In the genomic region with DNA sequence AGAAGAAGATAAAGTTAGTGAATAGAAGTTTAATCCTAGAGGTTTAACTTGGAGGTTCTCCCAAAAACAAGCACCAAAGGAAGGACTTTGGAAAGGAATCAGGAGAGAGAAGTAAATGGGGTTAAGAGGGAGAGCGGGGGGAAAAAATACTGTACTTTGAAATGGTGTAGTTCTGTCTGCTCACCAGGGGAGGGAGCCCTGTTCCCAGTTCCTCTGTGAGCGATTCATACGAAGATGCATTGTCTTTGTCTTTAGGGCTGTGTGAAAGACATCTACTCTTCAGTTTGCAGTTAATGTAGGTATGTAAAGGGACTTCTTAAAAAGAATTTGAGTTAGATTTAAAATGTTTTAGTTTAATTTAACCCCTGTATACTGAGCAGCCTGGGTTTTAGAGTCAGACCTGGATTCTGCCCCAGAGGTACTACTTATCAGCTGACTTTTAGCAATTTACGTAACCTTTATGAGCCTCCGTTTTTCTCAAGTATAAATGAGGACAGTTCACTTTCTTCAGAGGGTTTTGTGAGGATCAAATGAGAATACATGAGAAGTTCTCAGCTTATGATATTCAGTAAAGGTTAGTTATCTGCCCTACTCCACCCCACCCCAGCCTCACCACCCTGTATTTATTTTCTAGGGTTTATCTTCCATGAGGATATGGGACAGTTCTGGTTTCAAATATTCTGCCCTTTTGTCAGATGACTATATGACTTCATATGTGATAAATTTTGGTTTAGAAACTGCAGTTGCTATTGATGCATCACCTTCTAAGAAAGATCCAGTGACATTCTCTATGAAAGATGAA, we compare ENCODE assay signal across 8 cellular contexts.
DNase-seq lines count a peak whose midpoint lies in the region; ATAC-seq, FAIRE-seq and TF ChIP-seq lines count a peak whose summit lies in the region.

No MANE protein-coding gene starts in this region.

- peak; percentile 33 to 66 (median 49) for DNase-seq in CD4-positive, alpha-beta T cell
- DNase-seq in KG1 (lab: John Stamatoyannopoulos, UW) (peak; percentile 39), Panc1 (ENCODE audit: low read depth, low spot score) (peak; percentile 52), fibroblast of pulmonary artery (ENCODE audit: low read depth) (peak; percentile 81), omental fat pad (ENCODE audit: low spot score) (no peak), urothelium cell line (ENCODE audit: low spot score) (peak; percentile 57)
- peak; percentile 58 to 71 for DNase-seq in activated T-cell treated with anti-CD3 and anti-CD28 coated beads, Interleukin-2, amount 50 U/mL, for 72 hours

- H3K27ac Mint-ChIP-seq in CD4-positive, alpha-beta T cell: peak overlapping the region; percentile 34
- no peak overlapping the region for H3K27ac Mint-ChIP-seq in activated T-cell treated with anti-CD3 and anti-CD28 coated beads, Interleukin-2, amount 50 U/mL, for 72 hours

- peaks cover 23% of the 10 kb centered on the region for H3K4me1 Mint-ChIP-seq in CD4-positive, alpha-beta T cell (ENCODE audit: low read depth)
- H3K4me1 Mint-ChIP-seq in activated T-cell treated with anti-CD3 and anti-CD28 coated beads, Interleukin-2, amount 50 U/mL, for 72 hours (ENCODE audit: low read depth): peaks cover 23% of the 10 kb centered on the region

- in situ Hi-C loops in Panc1 (cut with HindIII; ENCODE audit: low pct_unique_long_range_greater_than_20kb, low sequenced_read_pairs): no loop called here

- H3K4me3 ChIP-seq in Panc1 (ENCODE audit: low read depth in 2 of 2, low read length in 2 of 2): no peak overlapping the region
- no peak overlapping the region for H3K4me3 ChIP-seq in fibroblast of pulmonary artery (replicated peaks; ENCODE audit: low read depth, low read length)

- H3K4me1 ChIP-seq in Panc1 (ENCODE audit: control insufficient read depth, insufficient read depth, low read length): peaks cover 23% of the 10 kb centered on the region

- POLR2A ChIA-PET in CD4-positive, alpha-beta T cell (lab: Charles Lee): interaction anchor here (0.6 to 4.2 kb wide), 6 partner anchors 74 to 265 kb away, joined by 3 to 26 read pairs (median 4); no protein-coding TSS in a partner anchor
- POLR2A ChIA-PET in Panc1 (lab: Charles Lee): no interaction called here

- CTCF ChIA-PET in CD4-positive, alpha-beta T cell (lab: Charles Lee): interaction anchor here (0.5 to 3.9 kb wide), 9 partner anchors 42 to 1383 kb away, joined by 3 to 25 read pairs (median 6); no protein-coding TSS in a partner anchor
- CTCF ChIA-PET in Panc1 (lab: Charles Lee): interaction anchor here (0.8 to 1.2 kb wide), 3 partner anchors 23 to 646 kb away, joined by 3 to 6 read pairs (median 4); no protein-coding TSS in a partner anchor

- no peak overlapping the region for H3K27ac ChIP-seq in CD4-positive, alpha-beta T cell (ENCODE audit: low read depth, low read length)
- H3K27ac ChIP-seq in Panc1 (ENCODE audit: low read length): peak overlapping the region; percentile 39; the same call in 1 of the 2 replicates

- H3K27me3 Mint-ChIP-seq in CD4-positive, alpha-beta T cell: no peaks in the 10 kb centered on the region
- H3K27me3 Mint-ChIP-seq in activated T-cell treated with anti-CD3 and anti-CD28 coated beads, Interleukin-2, amount 50 U/mL, for 72 hours (ENCODE audit: low read depth): no peaks in the 10 kb centered on the region

- no peaks in the 10 kb centered on the region for H3K9me3 Mint-ChIP-seq in CD4-positive, alpha-beta T cell
- no peaks in the 10 kb centered on the region for H3K9me3 Mint-ChIP-seq in activated T-cell treated with anti-CD3 and anti-CD28 coated beads, Interleukin-2, amount 50 U/mL, for 72 hours

- intact Hi-C loops in CD4-positive, alpha-beta T cell (cut with DNase I, micrococcal nuclease): loop anchor here (1.0 to 5.0 kb wide), 9 partner anchors 43 to 395 kb away; no protein-coding TSS in a partner anchor
- intact Hi-C loops in Panc1 (cut with micrococcal nuclease; ENCODE audit: unreplicated experiment): loop anchor here (2.0 kb wide), 1 partner anchor 126 kb away; no protein-coding TSS in a partner anchor

- no peaks in the 10 kb centered on the region for H3K27me3 ChIP-seq in CD4-positive, alpha-beta T cell (ENCODE audit: control insufficient read depth, insufficient read depth, low read length)
- H3K27me3 ChIP-seq in Panc1 (ENCODE audit: control insufficient read depth, insufficient read depth, low read length): no peaks in the 10 kb centered on the region

- peak; percentile 100 for ATAC-seq in CD4-positive, alpha-beta T cell (ENCODE audit: poor library complexity)
- ATAC-seq in GM19463 (IDR thresholded peaks at IDR 0.05; ENCODE audit: unreplicated experiment) (peak; percentile 73), Panc1 (peak; percentile 83), omental fat pad (ENCODE audit: low FRiP score) (peak; percentile 87)
- ATAC-seq in activated T-cell treated with anti-CD3 and anti-CD28 coated beads, Interleukin-2, amount 50 U/mL, for 72 hours (replicated peaks in 1 of 2): peak; percentile 86 to 88

- no peak for FAIRE-seq in urothelium cell line (lab: Jason Lieb, UNC)

- H3K4me3 Mint-ChIP-seq in CD4-positive, alpha-beta T cell: no peak overlapping the region
- no peak overlapping the region for H3K4me3 Mint-ChIP-seq in activated T-cell treated with anti-CD3 and anti-CD28 coated beads, Interleukin-2, amount 50 U/mL, for 72 hours

- H3K36me3 ChIP-seq in Panc1 (ENCODE audit: control insufficient read depth, insufficient read depth, low read length): no peaks in the 10 kb centered on the region

- H3K9me3 ChIP-seq in CD4-positive, alpha-beta T cell (ENCODE audit: control insufficient read depth, low read length): no peaks in the 10 kb centered on the region
- H3K9me3 ChIP-seq in Panc1 (ENCODE audit: control insufficient read depth, insufficient read depth, low read depth, low read length): no peaks in the 10 kb centered on the region

- TF ChIP-seq CTCF in CD4-positive, alpha-beta T cell (IDR thresholded peaks at IDR 0.05): peak; percentile 95
- peak; percentile 81 for TF ChIP-seq CTCF in Panc1 (IDR thresholded peaks at IDR 0.05)
- peak; percentile 95 for TF ChIP-seq CTCF in fibroblast of pulmonary artery (IDR thresholded peaks at IDR 0.05; ENCODE audit: low read length, missing control alignments)
- TF ChIP-seq CTCF in omental fat pad (IDR thresholded peaks at IDR 0.05): peak in 1 of 3 donors; percentile 92

- no peaks in the 10 kb centered on the region for H3K36me3 Mint-ChIP-seq in CD4-positive, alpha-beta T cell (ENCODE audit: low read depth)
- H3K36me3 Mint-ChIP-seq in activated T-cell treated with anti-CD3 and anti-CD28 coated beads, Interleukin-2, amount 50 U/mL, for 72 hours (ENCODE audit: insufficient read depth in 2 of 2): no peaks in the 10 kb centered on the region

- BruUV-seq in Panc1 (replicated peaks; lab: Mats Ljungman, UMichigan): TSS peak; percentile 18
